ENCODE assay signal across 25 cellular contexts in the genomic region with DNA sequence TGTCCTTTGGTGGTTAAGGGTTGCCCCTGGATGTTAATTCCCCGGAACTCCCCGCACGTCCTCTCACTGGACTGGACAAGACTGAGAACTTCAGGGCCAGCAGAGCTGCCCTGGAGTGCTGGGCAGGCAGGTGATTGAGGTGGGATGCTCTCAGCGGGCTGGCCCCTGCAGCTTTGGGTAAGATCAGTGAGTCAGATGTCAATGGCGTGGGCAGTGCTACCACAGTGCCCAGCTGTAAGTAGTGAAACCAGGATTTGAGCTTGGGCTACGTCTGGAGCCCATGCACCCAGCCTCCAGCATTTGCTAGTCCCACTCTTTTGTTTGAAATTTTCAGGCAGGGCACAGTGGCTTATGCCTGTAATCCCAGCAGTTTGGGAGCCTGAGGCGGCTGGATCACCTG. TPM values are rescaled to one million over a fixed set of nuclear protein-coding genes. Genes with fewer than 3 reads are reported as not detected.
A peak's percentile ranks its signal among the peaks of the same experiment; 100 is the strongest.
DNase-seq lines count a peak whose midpoint lies in the region; ATAC-seq, FAIRE-seq and TF ChIP-seq lines count a peak whose summit lies in the region.
"Had no signal": no experiment of that assay in that cellular context is flagged by ENCODE, and none has a peak within 500 bp of the region (broad histone marks: within the 10 kb centered on the region; RNA-seq: fewer than 3 reads in every experiment).

No MANE protein-coding gene starts in this region.

- H2AFZ ChIP-seq in K562 (ENCODE audit: low read depth, low read length), result no peak overlapping the region

- H3K4me3 Mint-ChIP-seq in activated naive CD8-positive, alpha-beta T cell treated with anti-CD3 and anti-CD28 coated beads, Interleukin-2, amount 50 U/mL, for 24 hours, result no peak overlapping the region
- no peak overlapping the region for H3K4me3 Mint-ChIP-seq in activated naive CD8-positive, alpha-beta T cell treated with anti-CD3 and anti-CD28 coated beads for 36 hours
- H3K4me3 Mint-ChIP-seq in WTC11, result no peak overlapping the region
- H3K4me3 Mint-ChIP-seq: CD14-positive monocyte; CD4-positive, alpha-beta T cell; CD8-positive, alpha-beta memory T cell had no signal

- no peak for FAIRE-seq in K562 (lab: Jason Lieb, UNC)
- FAIRE-seq: A549, D721Med, GM12891, GM18507 had no signal

- no peaks in the 10 kb centered on the region for H3K9me1 ChIP-seq in K562 (ENCODE audit: control insufficient read depth, insufficient read depth, low read length)

- peaks cover 26% of the 10 kb centered on the region for H3K4me1 Mint-ChIP-seq in activated naive CD8-positive, alpha-beta T cell treated with anti-CD3 and anti-CD28 coated beads, Interleukin-2, amount 50 U/mL, for 24 hours
- H3K4me1 Mint-ChIP-seq in activated naive CD8-positive, alpha-beta T cell treated with anti-CD3 and anti-CD28 coated beads for 36 hours, result peaks cover 31% of the 10 kb centered on the region
- H3K4me1 Mint-ChIP-seq in WTC11, result peaks cover 51% of the 10 kb centered on the region

- H3K4me1 ChIP-seq in K562 (replicated peaks in 1 of 2; ENCODE audit: control insufficient read depth in 2 of 2, insufficient read depth in 2 of 2, low read length in 2 of 2), result peaks cover 6 to 7% of the 10 kb centered on the region in 2 experiments; a peak in 4 of 5 replicates
- H3K4me1 ChIP-seq in ascending aorta, result peaks cover 0 to 5% of the 10 kb centered on the region in 2 donors

- 32% methylated on average over 7 of the region's 7 CpGs for WGBS in K562 (ENCODE audit: insufficient coverage, low coverage, missing lambda C conversion rate)

- intact Hi-C loops in K562 (cut with micrococcal nuclease) (loop anchor here (5.0 to 10.0 kb wide), 3 partner anchors 82 to 250 kb away; partner anchors contain the start of genes MCM10 and OPTN), posterior vena cava (cut with DNase I) (no loop called here), ascending aorta (cut with DNase I) (no loop called here)

- H3K27ac Mint-ChIP-seq in activated naive CD8-positive, alpha-beta T cell treated with anti-CD3 and anti-CD28 coated beads, Interleukin-2, amount 50 U/mL, for 24 hours, result no peak overlapping the region
- H3K27ac Mint-ChIP-seq in activated naive CD8-positive, alpha-beta T cell treated with anti-CD3 and anti-CD28 coated beads for 36 hours, result no peak overlapping the region
- no peak overlapping the region; the same call in 1 of the 2 replicates for H3K27ac Mint-ChIP-seq in WTC11
- H3K27ac Mint-ChIP-seq: CD14-positive monocyte; CD4-positive, alpha-beta T cell; CD8-positive, alpha-beta memory T cell had no signal

- no peaks in the 10 kb centered on the region for H3K79me2 ChIP-seq in K562 (ENCODE audit: control insufficient read depth, insufficient read depth, low read length)

- H3K9me3 ChIP-seq in K562 (replicated peaks; ENCODE audit: control insufficient read depth, insufficient read depth, low read depth, low read length) (no peaks in the 10 kb centered on the region), ascending aorta (no peaks in the 10 kb centered on the region)
- H3K9me3 ChIP-seq: A549, BE2C had no signal

- peaks cover 2% of the 10 kb centered on the region for H3K27me3 Mint-ChIP-seq in activated naive CD8-positive, alpha-beta T cell treated with anti-CD3 and anti-CD28 coated beads, Interleukin-2, amount 50 U/mL, for 24 hours
- no peaks in the 10 kb centered on the region for H3K27me3 Mint-ChIP-seq in activated naive CD8-positive, alpha-beta T cell treated with anti-CD3 and anti-CD28 coated beads for 36 hours
- H3K27me3 Mint-ChIP-seq in WTC11 (ENCODE audit: low read depth), result no peaks in the 10 kb centered on the region
- H3K27me3 Mint-ChIP-seq: CD4-positive, alpha-beta T cell had no signal

- H3K36me3 ChIP-seq in K562 (ENCODE audit: control insufficient read depth, insufficient read depth, low read length), result no peaks in the 10 kb centered on the region
- no peaks in the 10 kb centered on the region for H3K36me3 ChIP-seq in ascending aorta
- H3K36me3 ChIP-seq: BE2C; BLaER1 treated with 17β-estradiol and CSF1 and Interleukin-3, amounts not matched to agents 10 nM and 100 nM had no signal

- DNase-seq in activated naive CD8-positive, alpha-beta T cell treated with anti-CD3 and anti-CD28 coated beads, Interleukin-2, amount 50 U/mL, for 24 hours, result no peak
- DNase-seq in activated naive CD8-positive, alpha-beta T cell treated with anti-CD3 and anti-CD28 coated beads for 36 hours, result no peak
- DNase-seq in K562 (ENCODE audit: extremely low read depth in 1 of 4, low spot score in 3 of 4) (no peak), posterior vena cava (ENCODE audit: low spot score) (peak; percentile 62), ascending aorta (ENCODE audit: low spot score in 2 of 2) (no peak), NCI-H1930 (lab: John Stamatoyannopoulos, UW) (no peak), WTC11 (ENCODE audit: low spot score) (no peak)
- DNase-seq: 8988T; ACHN; AML-193; BE2C; CD4-positive, alpha-beta T cell; CD8-positive, alpha-beta memory T cell; DMS 273 treated with DMSO at 0.1 percent for 48 hours; DMS79; GF-D8; GOT3; H7; HCEC 1CT had no signal

- no peaks in the 10 kb centered on the region for H3K9me3 Mint-ChIP-seq in activated naive CD8-positive, alpha-beta T cell treated with anti-CD3 and anti-CD28 coated beads, Interleukin-2, amount 50 U/mL, for 24 hours
- H3K9me3 Mint-ChIP-seq in activated naive CD8-positive, alpha-beta T cell treated with anti-CD3 and anti-CD28 coated beads for 36 hours, result no peaks in the 10 kb centered on the region
- H3K9me3 Mint-ChIP-seq in WTC11, result no peaks in the 10 kb centered on the region
- H3K9me3 Mint-ChIP-seq: CD14-positive monocyte; CD4-positive, alpha-beta T cell had no signal

- in situ Hi-C loops in K562 (cut with MboI), result no loop called here

- H3K4me3 ChIP-seq in K562 (no peak overlapping the region), ascending aorta (no peak overlapping the region)
- H3K4me3 ChIP-seq: A549; BLaER1 treated with 17β-estradiol and CSF1 and Interleukin-3, amounts not matched to agents 10 nM and 100 nM had no signal

- no peaks in the 10 kb centered on the region for H3K36me3 Mint-ChIP-seq in activated naive CD8-positive, alpha-beta T cell treated with anti-CD3 and anti-CD28 coated beads, Interleukin-2, amount 50 U/mL, for 24 hours (ENCODE audit: low read depth)
- no peaks in the 10 kb centered on the region for H3K36me3 Mint-ChIP-seq in activated naive CD8-positive, alpha-beta T cell treated with anti-CD3 and anti-CD28 coated beads for 36 hours
- no peaks in the 10 kb centered on the region for H3K36me3 Mint-ChIP-seq in WTC11
- H3K36me3 Mint-ChIP-seq: CD14-positive monocyte; CD8-positive, alpha-beta memory T cell had no signal

- BruUV-seq in K562 (replicated peaks; lab: Mats Ljungman, UMichigan), result no TSS peak

- POLR2A ChIA-PET in K562 (lab: Yijun Ruan, JAX), result no interaction called here
- POLR2A ChIA-PET in WTC11 (lab: Charles Lee), result no interaction called here

- TF ChIP-seq RAD21 in K562 (CRISPR knock-in tag; conservative IDR thresholded peaks at IDR 0.05 in 1 of 2, IDR thresholded peaks at IDR 0.05 in 1 of 2), result no peak

- ATAC-seq in activated naive CD8-positive, alpha-beta T cell treated with anti-CD3 and anti-CD28 coated beads, Interleukin-2, amount 50 U/mL, for 24 hours, result peak; percentile 53
- no peak for ATAC-seq in K562
- ATAC-seq in WTC11, result no peak
- ATAC-seq: A549 had no signal

- no peak for TF ChIP-seq POLR2A in K562 (conservative IDR thresholded peaks at IDR 0.05)

- peak overlapping the region in 1 of 2 experiments; percentile 71; a peak in 1 of 4 replicates for H3K9ac ChIP-seq in K562 (ENCODE audit: insufficient read depth in 1 of 2, low read depth in 2 of 2, low read length in 2 of 2)
- H3K9ac ChIP-seq: BLaER1 treated with 17β-estradiol and CSF1 and Interleukin-3, amounts not matched to agents 10 nM and 100 nM had no signal

- H4K20me1 ChIP-seq in K562 (replicated peaks; ENCODE audit: control insufficient read depth, insufficient read depth, low read length), result no peaks in the 10 kb centered on the region
- H4K20me1 ChIP-seq: BLaER1 treated with 17β-estradiol and CSF1 and Interleukin-3, amounts not matched to agents 10 nM and 100 nM had no signal

- H3K27ac ChIP-seq in K562 (ENCODE audit: extremely low read depth, low read depth, low read length) (peak overlapping the region; percentile 28; the same call in 1 of the 3 replicates), ascending aorta (no peak overlapping the region)
- H3K27ac ChIP-seq: A549; BLaER1 treated with 17β-estradiol and CSF1 and Interleukin-3, amounts not matched to agents 10 nM and 100 nM had no signal

- no peak overlapping the region for H3K4me2 ChIP-seq in K562 (ENCODE audit: insufficient read depth, low read length)
- H3K4me2 ChIP-seq: A549; BLaER1 treated with 17β-estradiol and CSF1 and Interleukin-3, amounts not matched to agents 10 nM and 100 nM had no signal

- no peak for TF ChIP-seq EP300 in K562 (IDR thresholded peaks at IDR 0.05; ENCODE audit: low read length)

- TF ChIP-seq CTCF in K562 (IDR thresholded peaks at IDR 0.05 in 2 of 3, conservative IDR thresholded peaks at IDR 0.05 in 1 of 3; ENCODE audit: insufficient read depth in 2 of 3, low read depth in 1 of 3, low read length in 3 of 3) (no peak), ascending aorta (IDR thresholded peaks at IDR 0.05) (no peak), WTC11 (IDR thresholded peaks at IDR 0.05) (no peak)

- CTCF ChIA-PET in K562 (lab: Yijun Ruan, JAX; ENCODE audit: low intra/inter-chr PET ratio) (no interaction called here), WTC11 (lab: Charles Lee) (interaction anchor here (1.6 kb wide), 1 partner anchor 21 kb away, joined by 5 read pairs; no protein-coding TSS in a partner anchor)

- peaks cover 0 to 6% of the 10 kb centered on the region in 2 experiments; a peak in 3 of 5 replicates for H3K27me3 ChIP-seq in K562 (ENCODE audit: control insufficient read depth in 2 of 2, insufficient read depth in 2 of 2, low read length in 2 of 2)
- no peaks in the 10 kb centered on the region for H3K27me3 ChIP-seq in ascending aorta
- H3K27me3 ChIP-seq: BE2C; BLaER1 treated with 17β-estradiol and CSF1 and Interleukin-3, amounts not matched to agents 10 nM and 100 nM had no signal

RNA-seq across cellular contexts. Expression of gene SEPHS1, which starts 6.7 kb away (rescaled TPM):
- total RNA-seq in activated naive CD8-positive, alpha-beta T cell treated with anti-CD3 and anti-CD28 coated beads for 36 hours, result 10 to 100 TPM; 66.5 to 68.7 TPM
- 23.7 and 27.5 TPM in 2 replicates for total RNA-seq in K562 (2011; cell fraction: chromatin; rRNA removed; ENCODE audit: low replicate concordance)
- total RNA-seq in K562 (2011; cell fraction: nucleolus; rRNA removed), result 15.1 and 22.0 TPM in 2 replicates
- total RNA-seq in K562 (2011; cell fraction: nucleoplasm; rRNA removed), result 25.2 and 36.9 TPM in 2 replicates
- total RNA-seq in K562 (2014; rRNA removed) (35.5 and 35.7 TPM in 2 replicates), K562 (2014; rRNA removed; fragmentation: Illumina TruSeq; extraction: Trizol) (41.8 and 51.1 TPM in 2 replicates), K562 (2015; rRNA removed; fragmentation: Illumina TruSeq; extraction: Trizol) (40.9 TPM in 2 replicates), K562 (2021) (39.9 and 45.3 TPM in 2 replicates), posterior vena cava (10 to 100 TPM; 29.7 to 30.7 TPM), ascending aorta (20.3 TPM), WTC11 (2021) (501 to 509 TPM (median 501 TPM) in 3 replicates)
- polyA plus RNA-seq in K562 (2011; rRNA removed) (63.4 and 82.8 TPM in 2 replicates), K562 (2014; fragmentation: Illumina TruSeq; extraction: Trizol) (79.9 and 83.2 TPM in 2 replicates), K562 (2014; fragmentation: Nextera tagmentation; extraction: Ambion mirVana) (10 to 100 TPM; 14.7 to 15.9 TPM), K562 (2014; rRNA removed) (48.3 and 48.5 TPM in 2 replicates)
- 32.9 and 42.2 TPM in 2 replicates for polyA plus RNA-seq in K562 (2011; cell fraction: cytosol; rRNA removed)
- 29.2 and 32.9 TPM in 2 replicates for polyA plus RNA-seq in K562 (2011; cell fraction: nucleus; rRNA removed)
- polyA plus RNA-seq in K562 (2012), result 30.0 and 41.3 TPM in 2 replicates
- 91.6 and 99.5 TPM in 2 replicates for polyA minus RNA-seq in K562 (2011; rRNA and poly(A)+ RNA removed)
- 38.2 and 38.6 TPM in 2 replicates for polyA minus RNA-seq in K562 (2011; cell fraction: cytosol; rRNA and poly(A)+ RNA removed)
- 6.6 and 14.6 TPM in 2 replicates for polyA minus RNA-seq in K562 (2011; cell fraction: nucleus; rRNA and poly(A)+ RNA removed)

RNA-seq across cellular contexts. Expression of gene PHYH, which starts 54.9 kb away (rescaled TPM):
- total RNA-seq in activated naive CD8-positive, alpha-beta T cell treated with anti-CD3 and anti-CD28 coated beads for 36 hours, result 10 to 100 TPM; 14.4 to 16.6 TPM
- 2.6 and 4.8 TPM in 2 replicates for total RNA-seq in K562 (2011; cell fraction: chromatin; rRNA removed; ENCODE audit: low replicate concordance)
- 1.1 and 1.8 TPM in 2 replicates for total RNA-seq in K562 (2011; cell fraction: nucleolus; rRNA removed)
- total RNA-seq in K562 (2011; cell fraction: nucleoplasm; rRNA removed), result 2.4 and 2.8 TPM in 2 replicates
- total RNA-seq in K562 (2014; rRNA removed) (3.7 and 3.8 TPM in 2 replicates), K562 (2014; rRNA removed; fragmentation: Illumina TruSeq; extraction: Trizol) (4.0 and 4.4 TPM in 2 replicates), K562 (2015; rRNA removed; fragmentation: Illumina TruSeq; extraction: Trizol) (5.4 and 6.1 TPM in 2 replicates), K562 (2021) (4.9 and 5.2 TPM in 2 replicates), posterior vena cava (10 to 100 TPM; 26.7 to 35.1 TPM), ascending aorta (22.0 TPM), WTC11 (2021) (22.5 to 35.1 TPM (median 32.0 TPM) in 3 replicates)
- polyA plus RNA-seq in K562 (2011; rRNA removed) (5.7 and 6.1 TPM in 2 replicates), K562 (2014; fragmentation: Illumina TruSeq; extraction: Trizol) (5.8 and 6.5 TPM in 2 replicates), K562 (2014; fragmentation: Nextera tagmentation; extraction: Ambion mirVana) (1 to 10 TPM; 6.3 to 6.9 TPM), K562 (2014; rRNA removed) (4.2 and 6.2 TPM in 2 replicates)
- polyA plus RNA-seq in K562 (2011; cell fraction: cytosol; rRNA removed), result 4.8 and 5.3 TPM in 2 replicates
- polyA plus RNA-seq in K562 (2011; cell fraction: nucleus; rRNA removed), result 2.5 and 3.2 TPM in 2 replicates
- 7.6 and 14.7 TPM in 2 replicates for polyA plus RNA-seq in K562 (2012)
- polyA minus RNA-seq in K562 (2011; rRNA and poly(A)+ RNA removed), result 2.0 and 2.5 TPM in 2 replicates
- 1.0 and 2.8 TPM in 2 replicates for polyA minus RNA-seq in K562 (2011; cell fraction: cytosol; rRNA and poly(A)+ RNA removed)
- 0.81 and 1.00 TPM in 2 replicates for polyA minus RNA-seq in K562 (2011; cell fraction: nucleus; rRNA and poly(A)+ RNA removed)
